Comparison of ENCODE assay signal across 19 cellular contexts in the genomic region with DNA sequence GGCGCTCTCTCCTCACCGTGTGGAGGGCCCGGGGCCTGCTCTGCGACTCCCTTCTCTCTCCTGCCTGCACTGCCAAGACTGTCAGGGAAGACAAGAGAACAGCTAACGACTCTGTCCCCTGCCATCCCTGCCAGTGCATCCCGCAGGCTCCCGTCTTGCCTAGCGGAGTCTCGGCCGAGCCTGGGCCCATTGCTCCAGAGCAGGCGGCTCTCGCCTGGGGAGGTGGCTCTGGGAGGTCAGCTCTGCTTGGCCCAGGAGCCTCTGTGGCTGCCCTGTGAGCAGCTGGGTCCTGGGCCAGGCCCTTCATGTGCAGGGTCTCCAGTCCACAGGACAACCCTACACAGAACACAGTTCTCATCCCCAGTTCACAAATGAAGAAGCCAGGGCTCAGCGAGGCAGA. TPM values are rescaled to one million over a fixed set of nuclear protein-coding genes. Genes with fewer than 3 reads are reported as not detected.
DNase-seq lines count a peak whose midpoint lies in the region; ATAC-seq and TF ChIP-seq lines count a peak whose summit lies in the region.
"Had no signal": no experiment of that assay in that cellular context is flagged by ENCODE, and none has a peak within 500 bp of the region (broad histone marks: within the 10 kb centered on the region; RNA-seq: fewer than 3 reads in every experiment).

No MANE protein-coding gene starts in this region.

- H3K27me3 ChIP-seq in ACC112 (ENCODE audit: insufficient read depth, low read length) (no peaks in the 10 kb centered on the region), OCI-LY1 (ENCODE audit: insufficient read depth, low read length) (no peaks in the 10 kb centered on the region)

- no peak overlapping the region for H3K9ac ChIP-seq in OCI-LY1 (ENCODE audit: low read length)

- H3K79me2 ChIP-seq in ACC112 (ENCODE audit: control insufficient read depth, insufficient read depth, low read length, unreplicated experiment) (no peaks in the 10 kb centered on the region), OCI-LY1 (ENCODE audit: insufficient read depth, low read length) (no peaks in the 10 kb centered on the region)

- H3K36me3 ChIP-seq in ACC112 (ENCODE audit: insufficient read depth, low read length) (no peaks in the 10 kb centered on the region), OCI-LY1 (ENCODE audit: insufficient read depth, low read length) (peaks cover 32% of the 10 kb centered on the region; the same call in 1 of the 2 replicates)
- H3K36me3 ChIP-seq: esophagus muscularis mucosa, tibial artery had no signal

- no peaks in the 10 kb centered on the region for H3K9me2 ChIP-seq in OCI-LY1 (ENCODE audit: low read depth, low read length)

- H3K4me3 ChIP-seq in ACC112 (ENCODE audit: low read depth, low read length), result no peak overlapping the region
- H3K4me3 ChIP-seq in OCI-LY1 (ENCODE audit: low read depth, low read length, poor library complexity, severe bottlenecking), result no peak overlapping the region
- H3K4me3 ChIP-seq: esophagus muscularis mucosa, lung, tibial artery had no signal

- ATAC-seq in HG03159 (IDR thresholded peaks at IDR 0.05; ENCODE audit: unreplicated experiment), result no peak
- ATAC-seq: stimulated activated memory B cell treated with anti-CD40 and anti-IgM and Interleukin-4, amounts not matched to agents 10 μg/mL and 1 μg/mL and 100 μg/mL, for 72 hours had no signal

- H4K20me1 ChIP-seq in OCI-LY1 (ENCODE audit: insufficient read depth, low read length), result no peaks in the 10 kb centered on the region

- no peak for TF ChIP-seq CTCF in OCI-LY1 (IDR thresholded peaks at IDR 0.05; ENCODE audit: low read length)

- peaks cover 28% of the 10 kb centered on the region for H3K4me1 ChIP-seq in ACC112 (ENCODE audit: control insufficient read depth, insufficient read depth, low read length, unreplicated experiment)
- H3K4me1 ChIP-seq in OCI-LY1 (ENCODE audit: insufficient read depth, low read length, severe bottlenecking), result peaks cover 40% of the 10 kb centered on the region

- H3K4me2 ChIP-seq in OCI-LY1 (ENCODE audit: low read length), result no peak overlapping the region

- H3K27ac ChIP-seq in ACC112 (ENCODE audit: low read depth, low read length) (peak overlapping the region; percentile 40), OCI-LY1 (ENCODE audit: low read depth, low read length, poor library complexity, severe bottlenecking) (peak overlapping the region; percentile 12)
- H3K27ac ChIP-seq: esophagus muscularis mucosa, tibial artery had no signal

- H3F3A ChIP-seq in OCI-LY1 (ENCODE audit: insufficient read depth, low read length), result no peaks in the 10 kb centered on the region

- no peak overlapping the region for H2AFZ ChIP-seq in ACC112 (ENCODE audit: low read length, unreplicated experiment)
- no peak overlapping the region for H2AFZ ChIP-seq in OCI-LY1 (ENCODE audit: low read length)

- DNase-seq in ecto neural progenitor cell (ENCODE audit: low spot score), result peak; percentile 49
- DNase-seq in mesenteric fat pad (ENCODE audit: low spot score), result peak; percentile 77
- DNase-seq in stimulated activated naive CD4-positive, alpha-beta T cell treated with Interleukin-2 at 50 U/mL for 16 hours (lab: John Stamatoyannopoulos, UW), result no peak
- no peak for DNase-seq in DMS79 (lab: John Stamatoyannopoulos, UW)
- no peak for DNase-seq in kidney tubule cell (ENCODE audit: low spot score)
- DNase-seq: ACHN; activated CD4-positive, alpha-beta T cell treated with anti-CD3 and anti-CD28 coated beads for 1 hour; CD4-positive, CD25-positive, alpha-beta regulatory T cell; DMS79 treated with DMSO at 0.1 percent for 48 hours; MM.1S; NCI-H1694 treated with DMSO at 0.1 percent for 48 hours; tibial artery had no signal

- no peaks in the 10 kb centered on the region for H3K9me3 ChIP-seq in OCI-LY1 (ENCODE audit: low read length)
- H3K9me3 ChIP-seq: esophagus muscularis mucosa, tibial artery had no signal

RNA-seq across cellular contexts. Expression of a gene that starts 53.0 kb away (rescaled TPM):
- total RNA-seq in mesenteric fat pad, result 1.9 TPM
- total RNA-seq: CD4-positive, CD25-positive, alpha-beta regulatory T cell; T-helper 2 cell treated with Interferon-gamma antibody and Interleukin-4, amounts not matched to agents 100 ng/mL and 5 ng/mL, for 36 hours had no signal

Comparison
In these comparisons a context has a peak if more than half of its experiments do, and no peak if none do; other contexts are left out.
1. DNase-seq: peak in ecto neural progenitor cell (single experiment) and mesenteric fat pad (single experiment); none in stimulated activated naive CD4-positive, alpha-beta T cell treated with Interleukin-2 at 50 U/mL for 16 hours (single experiment), DMS79 (single experiment) and kidney tubule cell (single experiment).